8 cellular contexts compared by ENCODE assay signal in the genomic region with DNA sequence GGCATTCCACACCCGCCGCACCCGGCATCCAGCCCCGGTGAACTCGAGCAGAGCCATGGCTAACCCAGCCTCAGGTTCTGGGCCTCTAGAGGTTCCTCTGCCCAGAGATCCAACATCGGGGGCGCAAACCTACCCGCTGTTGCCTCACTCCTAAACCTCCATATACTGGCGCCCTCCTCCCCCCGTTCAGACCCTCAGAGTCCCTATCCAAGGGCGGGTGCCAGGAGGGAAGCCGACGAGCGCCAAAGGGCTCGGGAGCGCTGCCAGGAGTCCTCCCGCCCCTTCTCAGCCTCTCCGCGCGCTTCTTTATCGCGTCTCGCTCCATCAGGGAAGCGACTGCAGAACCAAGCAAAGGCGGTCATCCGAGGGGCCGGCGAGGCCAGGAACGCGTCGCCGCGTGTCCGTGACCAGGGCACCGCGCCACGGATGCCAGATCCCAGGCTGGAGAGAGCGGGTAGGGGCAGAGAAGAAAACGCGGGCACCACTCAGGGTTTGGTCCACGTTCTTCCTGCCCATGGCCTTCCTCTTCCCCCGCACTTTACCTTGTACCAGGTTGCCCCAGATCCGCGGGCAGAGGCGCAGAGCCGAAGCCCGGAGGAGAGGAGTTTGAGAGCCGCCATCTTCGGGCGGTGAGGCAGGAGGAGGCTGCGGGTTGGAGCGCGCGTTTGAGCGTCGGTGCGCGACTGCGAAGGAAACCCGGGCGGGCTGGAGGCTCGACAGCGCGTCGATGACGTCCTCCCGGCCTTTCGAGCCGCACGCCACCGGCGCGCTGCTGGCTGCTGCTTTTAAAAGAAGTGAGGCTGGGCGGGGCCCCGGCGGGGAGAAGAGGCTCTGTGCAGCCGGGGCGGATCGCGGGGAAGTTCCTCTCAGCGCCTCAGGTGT. TPM values are rescaled to one million over a fixed set of nuclear protein-coding genes. Genes with fewer than 3 reads are reported as not detected.
DNase-seq lines count a peak whose midpoint lies in the region; ATAC-seq and TF ChIP-seq lines count a peak whose summit lies in the region.

TSS of gene OXCT1 (minus strand) at position 687 of the 882 bp plus-strand sequence. CDS start at position 620, 67 bp downstream.

- H3K27ac Mint-ChIP-seq in activated CD8-positive, alpha-beta T cell treated with anti-CD3 and anti-CD28 coated beads for 36 hours, result peak within 1 kb of the TSS; percentile 94

- intact Hi-C loops in activated CD8-positive, alpha-beta T cell treated with anti-CD3 and anti-CD28 coated beads for 36 hours (cut with micrococcal nuclease), result loop anchor here (2.0 to 5.0 kb wide), 2 partner anchors 35 to 52 kb away; partner anchors contain the start of gene RIMOC1

- CTCF ChIA-PET in activated CD8-positive, alpha-beta T cell treated with anti-CD3 and anti-CD28 coated beads for 36 hours (lab: Charles Lee), result interaction anchor here (0.7 to 1.1 kb wide), 3 partner anchors 10 to 60 kb away, joined by 3 to 4 read pairs (median 4); no protein-coding TSS in a partner anchor

- peak; percentile 96 for DNase-seq in CD1c-positive myeloid dendritic cell (ENCODE audit: extremely low spot score)
- peak; percentile 96 for DNase-seq in NCI-H748 treated with DMSO at 0.1 percent for 48 hours (lab: John Stamatoyannopoulos, UW)
- peak; percentile 95 for DNase-seq in activated CD8-positive, alpha-beta T cell treated with anti-CD3 and anti-CD28 coated beads for 36 hours
- peak; percentile 85 for DNase-seq in effector CD8-positive, alpha-beta T cell (lab: John Stamatoyannopoulos, UW)
- DNase-seq in lung microvascular endothelial cell (ENCODE audit: low read depth in 2 of 2), result peak; percentile 86 to 87
- DNase-seq in stimulated activated CD4-positive, alpha-beta T cell treated with anti-CD3 and anti-CD28 coated beads, TNF-alpha, amount 100 ng/mL, for 48 hours (ENCODE audit: low read depth in 3 of 3), result peak; percentile 84 to 88 (median 85)

- peaks cover 15% of the 10 kb centered on the region for H3K36me3 Mint-ChIP-seq in activated CD8-positive, alpha-beta T cell treated with anti-CD3 and anti-CD28 coated beads for 36 hours (ENCODE audit: low read depth)

- peak; percentile 93 for ATAC-seq in GM19397 (IDR thresholded peaks at IDR 0.05; ENCODE audit: unreplicated experiment)
- peak; percentile 95 for ATAC-seq in HG03565 (IDR thresholded peaks at IDR 0.05; ENCODE audit: unreplicated experiment)
- peak; percentile 93 for ATAC-seq in activated CD8-positive, alpha-beta T cell treated with anti-CD3 and anti-CD28 coated beads for 36 hours

- peaks cover 55% of the 10 kb centered on the region for H3K4me1 Mint-ChIP-seq in activated CD8-positive, alpha-beta T cell treated with anti-CD3 and anti-CD28 coated beads for 36 hours (ENCODE audit: low read depth)

- H3K9me3 Mint-ChIP-seq in activated CD8-positive, alpha-beta T cell treated with anti-CD3 and anti-CD28 coated beads for 36 hours, result no peaks in the 10 kb centered on the region

- no peaks in the 10 kb centered on the region for H3K27me3 Mint-ChIP-seq in activated CD8-positive, alpha-beta T cell treated with anti-CD3 and anti-CD28 coated beads for 36 hours

- TF ChIP-seq CTCF in activated CD8-positive, alpha-beta T cell treated with anti-CD3 and anti-CD28 coated beads for 36 hours (IDR thresholded peaks at IDR 0.05), result no peak

- POLR2A ChIA-PET in activated CD8-positive, alpha-beta T cell treated with anti-CD3 and anti-CD28 coated beads for 36 hours (lab: Charles Lee), result interaction anchor here (0.7 to 1.8 kb wide), 7 partner anchors 12 to 115 kb away, joined by 3 to 19 read pairs (median 4); partner anchors contain the start of gene RIMOC1

- peak within 1 kb of the TSS; percentile 87 for H3K4me3 Mint-ChIP-seq in activated CD8-positive, alpha-beta T cell treated with anti-CD3 and anti-CD28 coated beads for 36 hours

RNA-seq across cellular contexts. Expression of gene OXCT1, which starts in this region (rescaled TPM):
- 10 to 100 TPM; 65.0 to 70.5 TPM for total RNA-seq in activated CD8-positive, alpha-beta T cell treated with anti-CD3 and anti-CD28 coated beads for 36 hours
- 12.9 and 21.8 TPM in 2 replicates for total RNA-seq in lung microvascular endothelial cell

Comparison
In these comparisons a context has a peak if more than half of its experiments do, and no peak if none do; other contexts are left out.
1. Peak in every context shown above with its lines: DNase-seq and ATAC-seq.